In the genomic region with DNA sequence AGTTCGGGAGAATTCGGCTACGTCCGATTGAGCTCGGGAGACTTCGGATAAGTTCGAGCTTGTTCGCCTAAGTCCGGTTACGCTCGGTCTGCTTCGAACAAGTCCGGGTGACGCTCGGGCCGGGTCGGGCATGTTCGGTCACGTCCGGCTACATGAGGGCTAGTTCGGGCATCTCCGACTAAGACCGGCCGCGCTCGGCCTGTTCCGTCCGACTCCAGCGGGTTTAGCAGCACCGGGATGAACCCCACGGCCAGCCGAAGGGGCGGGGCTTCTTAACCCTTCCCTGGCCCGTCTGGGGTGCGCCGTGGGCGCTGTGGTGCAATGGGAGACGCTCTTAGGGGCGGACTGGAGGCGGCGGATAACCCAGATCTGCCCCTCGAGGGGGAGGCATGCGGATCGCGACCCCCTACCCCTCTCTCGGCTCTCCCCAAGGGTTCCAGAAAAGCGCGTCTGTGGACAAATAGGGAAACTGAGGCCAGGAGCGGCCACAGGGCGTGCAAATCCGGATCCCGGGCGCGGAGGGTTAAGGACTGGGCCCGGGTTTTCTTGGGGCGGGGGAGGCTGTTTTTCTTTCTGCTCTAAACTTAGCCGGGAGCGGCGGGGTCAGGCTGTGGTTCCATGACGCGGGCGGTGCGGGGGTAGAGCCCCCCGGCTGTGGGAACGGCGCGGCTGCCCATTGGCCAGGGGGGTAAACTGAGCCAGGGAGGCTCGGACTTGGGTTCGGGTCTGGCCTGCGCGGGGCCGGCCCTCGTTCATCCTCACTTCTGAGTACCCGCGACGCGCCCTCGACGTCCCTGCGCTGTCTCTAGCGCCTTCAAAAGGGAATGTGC, we compare ENCODE assay signal across 8 cellular contexts. TPM values are rescaled to one million over a fixed set of nuclear protein-coding genes. Genes with fewer than 3 reads are reported as not detected.
DNase-seq lines count a peak whose midpoint lies in the region; ATAC-seq and TF ChIP-seq lines count a peak whose summit lies in the region.

No MANE protein-coding gene starts in this region.

- H3K9me2 ChIP-seq in GM23338 (ENCODE audit: insufficient read depth), result no peaks in the 10 kb centered on the region

- peaks cover 33% of the 10 kb centered on the region for H3K4me1 Mint-ChIP-seq in GM23338
- H3K4me1 Mint-ChIP-seq in natural killer cell treated with Interleukin-12 subunit alpha and Interleukin-12 subunit beta and Interleukin-15 and Interleukin-18, amount 100 ng/mL, for 72 hours (ENCODE audit: low read depth in 2 of 2), result peaks cover 19 to 32% of the 10 kb centered on the region in 2 donors
- peaks cover 38 to 44% of the 10 kb centered on the region in 2 donors for H3K4me1 Mint-ChIP-seq in stimulated activated naive B cell treated with anti-CD40 and anti-IgM and Interleukin-4, amounts not matched to agents 10 μg/mL and 1 μg/mL and 100 μg/mL, for 72 hours

- peaks cover 40% of the 10 kb centered on the region for H3K27me3 Mint-ChIP-seq in GM23338 (ENCODE audit: insufficient read depth, low read depth, poor library complexity)
- H3K27me3 Mint-ChIP-seq in natural killer cell treated with Interleukin-12 subunit alpha and Interleukin-12 subunit beta and Interleukin-15 and Interleukin-18, amount 100 ng/mL, for 72 hours, result peaks cover 18 to 37% of the 10 kb centered on the region in 2 donors
- H3K27me3 Mint-ChIP-seq in stimulated activated naive B cell treated with anti-CD40 and anti-IgM and Interleukin-4, amounts not matched to agents 10 μg/mL and 1 μg/mL and 100 μg/mL, for 72 hours, result peaks cover 76 to 84% of the 10 kb centered on the region in 2 donors

- no peaks in the 10 kb centered on the region for H3K36me3 ChIP-seq in GM23338 (ENCODE audit: insufficient read depth)
- no peaks in the 10 kb centered on the region for H3K36me3 ChIP-seq in RWPE2 (ENCODE audit: low read depth)

- peaks cover 34% of the 10 kb centered on the region for H3F3A ChIP-seq in GM23338 (replicated peaks; ENCODE audit: low read depth)

- no peaks in the 10 kb centered on the region for H3K79me2 ChIP-seq in GM23338 (replicated peaks; ENCODE audit: insufficient read depth)

- no peaks in the 10 kb centered on the region for H4K20me1 ChIP-seq in GM23338 (replicated peaks; ENCODE audit: insufficient read depth)

- no peak overlapping the region for H3K27ac ChIP-seq in GM23338 (ENCODE audit: low read depth)
- no peak overlapping the region for H3K27ac ChIP-seq in RWPE2 (ENCODE audit: poor library complexity, severe bottlenecking)

- DNase-seq in DMS53 (lab: John Stamatoyannopoulos, UW) (peak; percentile 99), GM23338 (ENCODE audit: low spot score) (peak; percentile 100), LHCN-M2 (ENCODE audit: low read depth) (peak; percentile 97), RWPE2 (ENCODE audit: low spot score) (peak; percentile 99), fibroblast of villous mesenchyme (ENCODE audit: low read depth) (peak; percentile 99)
- DNase-seq in activated effector memory CD4-positive, alpha-beta T cell treated with anti-CD3 and anti-CD28 coated beads, Interleukin-2, amount 50 U/mL, for 16 hours, result peak; percentile 94
- peak; percentile 95 for DNase-seq in natural killer cell treated with Interleukin-12 subunit alpha and Interleukin-12 subunit beta and Interleukin-15 and Interleukin-18, amount 100 ng/mL, for 72 hours (ENCODE audit: low spot score)
- DNase-seq in stimulated activated naive B cell treated with anti-CD40 and anti-IgM and Interleukin-4, amounts not matched to agents 10 μg/mL and 1 μg/mL and 100 μg/mL, for 72 hours, result peak; percentile 93

- peak; percentile 85 for ATAC-seq in GM23338
- peak; percentile 98 for ATAC-seq in RWPE2 (ENCODE audit: low read depth)
- peak; percentile 97 to 98 for ATAC-seq in natural killer cell treated with Interleukin-12 subunit alpha and Interleukin-12 subunit beta and Interleukin-15 and Interleukin-18, amount 100 ng/mL, for 72 hours
- peak; percentile 96 to 98 for ATAC-seq in stimulated activated naive B cell treated with anti-CD40 and anti-IgM and Interleukin-4, amounts not matched to agents 10 μg/mL and 1 μg/mL and 100 μg/mL, for 72 hours (replicated peaks)

- peak overlapping the region; percentile 92 for H3K4me3 Mint-ChIP-seq in GM23338
- H3K4me3 Mint-ChIP-seq in natural killer cell treated with Interleukin-12 subunit alpha and Interleukin-12 subunit beta and Interleukin-15 and Interleukin-18, amount 100 ng/mL, for 72 hours, result peak overlapping the region; percentile 88
- H3K4me3 Mint-ChIP-seq in stimulated activated naive B cell treated with anti-CD40 and anti-IgM and Interleukin-4, amounts not matched to agents 10 μg/mL and 1 μg/mL and 100 μg/mL, for 72 hours, result peak overlapping the region; percentile 89 to 92

- TF ChIP-seq CTCF in GM23338 (conservative IDR thresholded peaks at IDR 0.05; ENCODE audit: low read depth in 2 of 2), result no peak
- TF ChIP-seq CTCF in RWPE2 (IDR thresholded peaks at IDR 0.05; ENCODE audit: poor library complexity, severe bottlenecking), result no peak
- no peak for TF ChIP-seq CTCF in fibroblast of villous mesenchyme (IDR thresholded peaks at IDR 0.05; ENCODE audit: insufficient read depth, low read depth, low read length)

- peaks cover 3% of the 10 kb centered on the region; the same call in 2 of the 3 replicates for H3K9me3 Mint-ChIP-seq in GM23338
- no peaks in the 10 kb centered on the region for H3K9me3 Mint-ChIP-seq in natural killer cell treated with Interleukin-12 subunit alpha and Interleukin-12 subunit beta and Interleukin-15 and Interleukin-18, amount 100 ng/mL, for 72 hours
- H3K9me3 Mint-ChIP-seq in stimulated activated naive B cell treated with anti-CD40 and anti-IgM and Interleukin-4, amounts not matched to agents 10 μg/mL and 1 μg/mL and 100 μg/mL, for 72 hours, result no peaks in the 10 kb centered on the region

- no peaks in the 10 kb centered on the region for H3K9me3 ChIP-seq in RWPE2 (ENCODE audit: severe bottlenecking)

- peak overlapping the region; percentile 73; the same call in 1 of the 2 replicates for H2AFZ ChIP-seq in GM23338

- H3K4me3 ChIP-seq in GM23338, result peak overlapping the region; percentile 61
- H3K4me3 ChIP-seq in RWPE2 (ENCODE audit: severe bottlenecking), result peak overlapping the region; percentile 30
- H3K4me3 ChIP-seq in fibroblast of villous mesenchyme (ENCODE audit: low read depth, low read length), result peak overlapping the region; percentile 64

- H3K36me3 Mint-ChIP-seq in GM23338 (ENCODE audit: low read depth), result no peaks in the 10 kb centered on the region
- H3K36me3 Mint-ChIP-seq in natural killer cell treated with Interleukin-12 subunit alpha and Interleukin-12 subunit beta and Interleukin-15 and Interleukin-18, amount 100 ng/mL, for 72 hours, result no peaks in the 10 kb centered on the region
- peaks cover 8 to 10% of the 10 kb centered on the region in 2 donors for H3K36me3 Mint-ChIP-seq in stimulated activated naive B cell treated with anti-CD40 and anti-IgM and Interleukin-4, amounts not matched to agents 10 μg/mL and 1 μg/mL and 100 μg/mL, for 72 hours

- H3K27ac Mint-ChIP-seq in GM23338, result peak overlapping the region; percentile 98
- H3K27ac Mint-ChIP-seq in natural killer cell treated with Interleukin-12 subunit alpha and Interleukin-12 subunit beta and Interleukin-15 and Interleukin-18, amount 100 ng/mL, for 72 hours, result peak overlapping the region; percentile 64 to 94
- H3K27ac Mint-ChIP-seq in stimulated activated naive B cell treated with anti-CD40 and anti-IgM and Interleukin-4, amounts not matched to agents 10 μg/mL and 1 μg/mL and 100 μg/mL, for 72 hours, result peak overlapping the region; percentile 92

- peak overlapping the region; percentile 81 for H3K4me2 ChIP-seq in GM23338

- peaks cover 27% of the 10 kb centered on the region for H3K27me3 ChIP-seq in GM23338 (ENCODE audit: insufficient read depth)
- peaks cover 14% of the 10 kb centered on the region for H3K27me3 ChIP-seq in RWPE2 (ENCODE audit: insufficient read depth, poor library complexity, severe bottlenecking)

- peaks cover 15% of the 10 kb centered on the region; the same call in 1 of the 2 replicates for H3K4me1 ChIP-seq in GM23338 (ENCODE audit: insufficient read depth)
- H3K4me1 ChIP-seq in RWPE2 (ENCODE audit: insufficient read depth, poor library complexity, severe bottlenecking), result no peaks in the 10 kb centered on the region

RNA-seq across cellular contexts. Expression of a gene that starts 1.5 kb away (rescaled TPM):
- total RNA-seq in GM23338 (2014; rRNA removed; shearing (Covaris generic)), result 3.6 and 7.1 TPM in 2 replicates
- polyA plus RNA-seq in GM23338 (2016; fragmentation: Nextera tagmentation; extraction: Ambion mirVana), result 1.6 and 2.5 TPM in 2 replicates
- 0.17 and 0.26 TPM in 2 replicates for total RNA-seq in LHCN-M2 (2014; rRNA removed)
- polyA plus RNA-seq in LHCN-M2 (2012), result 0.21 TPM
- total RNA-seq in fibroblast of villous mesenchyme, result under 0.01 and 0.32 TPM in 2 replicates
- 1 to 10 TPM in 1 of 2 donors, under 1 TPM in 1; 0.22 to 1.4 TPM for total RNA-seq in natural killer cell treated with Interleukin-12 subunit alpha and Interleukin-12 subunit beta and Interleukin-15 and Interleukin-18, amount 100 ng/mL, for 72 hours

RNA-seq across cellular contexts. Expression of a gene that starts 20.9 kb away (rescaled TPM):
- total RNA-seq in GM23338 (2014; rRNA removed; shearing (Covaris generic)), result 9.7 and 11.6 TPM in 2 replicates
- polyA plus RNA-seq in GM23338 (2016; fragmentation: Nextera tagmentation; extraction: Ambion mirVana), result 20.3 and 24.1 TPM in 2 replicates
- total RNA-seq in LHCN-M2 (2014; rRNA removed) (1.4 and 1.7 TPM in 2 replicates), fibroblast of villous mesenchyme (0.97 and 1.3 TPM in 2 replicates)
- polyA plus RNA-seq in LHCN-M2 (2012), result 2.5 TPM
- total RNA-seq in natural killer cell treated with Interleukin-12 subunit alpha and Interleukin-12 subunit beta and Interleukin-15 and Interleukin-18, amount 100 ng/mL, for 72 hours, result 1 to 10 TPM; 3.9 to 5.1 TPM

RNA-seq across cellular contexts. Expression of a gene that starts 31.7 kb away (rescaled TPM):
- total RNA-seq in GM23338 (2014; rRNA removed; shearing (Covaris generic)), result 41.9 and 81.3 TPM in 2 replicates
- polyA plus RNA-seq in GM23338 (2016; fragmentation: Nextera tagmentation; extraction: Ambion mirVana), result 38.7 and 40.2 TPM in 2 replicates
- total RNA-seq in LHCN-M2 (2014; rRNA removed) (33.7 and 51.1 TPM in 2 replicates), fibroblast of villous mesenchyme (9.3 and 10.8 TPM in 2 replicates)
- 18.7 TPM for polyA plus RNA-seq in LHCN-M2 (2012)
- total RNA-seq in natural killer cell treated with Interleukin-12 subunit alpha and Interleukin-12 subunit beta and Interleukin-15 and Interleukin-18, amount 100 ng/mL, for 72 hours, result 10 to 100 TPM; 17.4 to 34.2 TPM

RNA-seq across cellular contexts. Expression of a gene that starts 49.5 kb away (rescaled TPM):
- total RNA-seq in GM23338 (2014; rRNA removed; shearing (Covaris generic)), result 0.35 and 0.89 TPM in 2 replicates
- 0.10 TPM in 1 of 2 replicates, not detected in the other for polyA plus RNA-seq in GM23338 (2016; fragmentation: Nextera tagmentation; extraction: Ambion mirVana)
- 0.06 and 0.13 TPM in 2 replicates for total RNA-seq in LHCN-M2 (2014; rRNA removed)
- polyA plus RNA-seq in LHCN-M2 (2012), result 0.27 TPM
- 0.86 and 0.97 TPM in 2 replicates for total RNA-seq in fibroblast of villous mesenchyme
- total RNA-seq in natural killer cell treated with Interleukin-12 subunit alpha and Interleukin-12 subunit beta and Interleukin-15 and Interleukin-18, amount 100 ng/mL, for 72 hours, result 1 to 10 TPM; 1.5 to 4.0 TPM

RNA-seq across cellular contexts. Expression of a gene that starts 51.1 kb away (rescaled TPM):
- 17.1 and 27.4 TPM in 2 replicates for total RNA-seq in GM23338 (2014; rRNA removed; shearing (Covaris generic))
- 31.9 and 34.4 TPM in 2 replicates for polyA plus RNA-seq in GM23338 (2016; fragmentation: Nextera tagmentation; extraction: Ambion mirVana)
- total RNA-seq in LHCN-M2 (2014; rRNA removed), result 3.3 and 13.0 TPM in 2 replicates
- polyA plus RNA-seq in LHCN-M2 (2012), result 22.2 TPM
- 24.2 and 29.0 TPM in 2 replicates for total RNA-seq in fibroblast of villous mesenchyme
- total RNA-seq in natural killer cell treated with Interleukin-12 subunit alpha and Interleukin-12 subunit beta and Interleukin-15 and Interleukin-18, amount 100 ng/mL, for 72 hours, result 100 to 1,000 TPM in 1 of 2 donors, 10 to 100 TPM in 1; 76.2 to 139 TPM
